Comparison of ENCODE assay signal across 13 cellular contexts in the genomic region with DNA sequence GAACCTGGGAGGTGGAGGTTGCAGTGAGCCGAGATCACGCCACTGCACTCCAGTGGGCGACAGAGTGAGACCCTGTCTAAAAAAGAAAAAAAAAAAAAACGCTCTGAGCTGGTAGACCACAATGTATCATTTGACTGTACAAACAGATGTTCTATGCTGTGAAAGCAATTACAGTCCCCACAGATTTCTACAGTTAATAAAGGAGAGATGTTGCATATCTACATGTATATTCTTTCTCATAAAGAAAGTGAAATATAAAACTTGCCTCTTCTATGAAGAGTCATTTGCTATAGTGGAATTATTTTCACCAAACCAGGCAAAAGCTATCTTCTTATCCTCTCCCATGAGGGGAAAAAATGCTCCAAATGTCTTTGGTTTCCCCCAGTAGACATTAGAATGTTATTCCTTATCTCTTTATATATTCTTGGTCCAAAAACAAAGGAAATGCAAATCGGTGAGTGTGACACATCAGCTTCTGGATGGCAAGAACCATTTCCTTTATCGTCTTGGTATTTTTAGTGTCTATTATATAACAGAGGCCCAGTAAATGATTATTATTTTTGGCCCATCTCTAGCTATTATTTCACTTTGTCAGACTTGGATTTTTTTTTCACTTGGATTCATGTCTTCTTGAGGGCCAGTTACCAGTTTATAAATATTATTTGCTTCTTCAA.
DNase-seq lines count a peak whose midpoint lies in the region; ATAC-seq, FAIRE-seq and TF ChIP-seq lines count a peak whose summit lies in the region.
"Had no signal": no experiment of that assay in that cellular context is flagged by ENCODE, and none has a peak within 500 bp of the region (broad histone marks: within the 10 kb centered on the region; RNA-seq: fewer than 3 reads in every experiment).

No MANE protein-coding gene starts in this region.

- TF ChIP-seq CTCF in astrocyte of the cerebellum (IDR thresholded peaks at IDR 0.05; ENCODE audit: low read depth, low read length, missing control alignments) (no peak), pancreas (IDR thresholded peaks at IDR 0.05) (no peak)

- H3K4me3 ChIP-seq in astrocyte of the cerebellum (ENCODE audit: low read depth, low read length) (no peak overlapping the region), pancreas (no peak overlapping the region)
- H3K4me3 ChIP-seq: cardiac muscle cell had no signal

- H3K9me3 Mint-ChIP-seq in naive thymus-derived CD8-positive, alpha-beta T cell: no peaks in the 10 kb centered on the region
- H3K9me3 Mint-ChIP-seq: CD4-positive, alpha-beta memory T cell had no signal

- ATAC-seq in GM19467 (IDR thresholded peaks at IDR 0.05; ENCODE audit: unreplicated experiment) (peak; percentile 47), HG03045 (IDR thresholded peaks at IDR 0.05; ENCODE audit: unreplicated experiment) (peak; percentile 61), pancreas (no peak)
- ATAC-seq in naive thymus-derived CD8-positive, alpha-beta T cell: no peak
- ATAC-seq: HepG2 had no signal

- no peak overlapping the region for H3K27ac Mint-ChIP-seq in naive thymus-derived CD8-positive, alpha-beta T cell
- H3K27ac Mint-ChIP-seq: CD4-positive, alpha-beta memory T cell had no signal

- no peaks in the 10 kb centered on the region for H3K4me1 Mint-ChIP-seq in naive thymus-derived CD8-positive, alpha-beta T cell
- H3K4me1 Mint-ChIP-seq: CD4-positive, alpha-beta memory T cell had no signal

- no peak for TF ChIP-seq POLR2A in GM12892 (IDR thresholded peaks at IDR 0.05; ENCODE audit: low read depth, low read length)

- intact Hi-C loops in pancreas (cut with DNase I): no loop called here

- peaks cover 17 to 43% (median 37%) of the 10 kb centered on the region in 3 donors for H3K36me3 Mint-ChIP-seq in naive thymus-derived CD8-positive, alpha-beta T cell

- no peaks in the 10 kb centered on the region for H3K27me3 ChIP-seq in pancreas
- H3K27me3 ChIP-seq: cardiac muscle cell had no signal

- in situ Hi-C loops in astrocyte of the cerebellum (cut with HindIII; ENCODE audit: low sequenced_read_pairs): no loop called here

- DNase-seq in GM12892 (ENCODE audit: insufficient read length) (no peak), astrocyte of the cerebellum (ENCODE audit: low read depth) (peak; percentile 26), NCI-H2196 (lab: John Stamatoyannopoulos, UW; ENCODE audit: unreplicated experiment) (no peak), pancreas (no peak)
- DNase-seq in naive thymus-derived CD8-positive, alpha-beta T cell: no peak
- DNase-seq in activated CD4-positive, CD25-positive, alpha-beta regulatory T cell (lab: John Stamatoyannopoulos, UW): no peak
- DNase-seq: activated CD8-positive, alpha-beta memory T cell treated with anti-CD3 and anti-CD28 coated beads, Interleukin-2, amount 50 U/mL, for 4 hours; CD4-positive, alpha-beta memory T cell; midbrain had no signal

- FAIRE-seq in GM12892 (lab: Jason Lieb, UNC): peak; percentile 42
- FAIRE-seq in pancreas (lab: Jason Lieb, UNC): no peak
- FAIRE-seq: HepG2 had no signal

- H3K36me3 ChIP-seq in pancreas: no peaks in the 10 kb centered on the region
- H3K36me3 ChIP-seq: cardiac muscle cell had no signal

- WGBS in pancreas, 2 donors: 89 to 92% methylated on average over 6 of the region's 6 CpGs

- H3K9me3 ChIP-seq in pancreas: no peaks in the 10 kb centered on the region

- no peaks in the 10 kb centered on the region for H3K27me3 Mint-ChIP-seq in naive thymus-derived CD8-positive, alpha-beta T cell
- H3K27me3 Mint-ChIP-seq: CD4-positive, alpha-beta memory T cell had no signal

- POLR2A ChIA-PET in naive thymus-derived CD8-positive, alpha-beta T cell (lab: Charles Lee): no interaction called here

- no peaks in the 10 kb centered on the region for H3K4me1 ChIP-seq in pancreas

- H3K27ac ChIP-seq in pancreas: no peak overlapping the region
- H3K27ac ChIP-seq: cardiac muscle cell had no signal

- H3K4me3 Mint-ChIP-seq in naive thymus-derived CD8-positive, alpha-beta T cell: no peak overlapping the region
- H3K4me3 Mint-ChIP-seq: CD4-positive, alpha-beta memory T cell had no signal

Comparison
In these comparisons a context has a peak if more than half of its experiments do, and no peak if none do; other contexts are left out.
1. ATAC-seq: peak in GM19467 (single experiment) and HG03045 (single experiment); none in naive thymus-derived CD8-positive, alpha-beta T cell (0 of 2) and pancreas (0 of 4).